In the genomic region with DNA sequence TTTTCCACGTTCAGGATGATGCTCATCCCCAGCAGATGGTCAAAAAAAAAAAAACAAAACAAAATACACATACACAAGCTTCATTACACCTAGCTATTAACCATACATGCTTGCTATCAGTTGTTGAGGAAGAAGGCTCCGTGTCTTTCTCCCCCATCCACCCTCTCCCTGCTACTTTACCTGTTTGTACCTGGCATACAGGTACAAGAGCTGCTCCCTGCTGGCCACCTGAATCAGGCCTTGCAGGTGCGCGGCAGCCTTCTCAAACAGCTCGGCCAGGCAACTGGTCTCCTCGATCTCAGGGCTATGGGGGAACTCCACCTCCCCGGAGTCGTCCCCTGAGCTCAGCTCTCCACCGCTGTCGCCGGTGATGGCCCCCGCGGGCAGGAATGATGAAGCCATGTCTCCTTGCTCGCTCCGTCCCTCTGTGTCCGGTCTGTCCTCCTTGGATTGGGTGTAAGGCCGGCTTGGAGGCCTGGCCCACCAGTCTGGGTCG, we compare ENCODE assay signal across 8 cellular contexts. TPM values are rescaled to one million over a fixed set of nuclear protein-coding genes. Genes with fewer than 3 reads are reported as not detected.
DNase-seq lines count a peak whose midpoint lies in the region; ATAC-seq, FAIRE-seq and TF ChIP-seq lines count a peak whose summit lies in the region.

No MANE protein-coding gene starts in this region.

- intact Hi-C loops in esophagus squamous epithelium (cut with DNase I) = no loop called here

- no peak for TF ChIP-seq POLR2A in esophagus squamous epithelium (IDR thresholded peaks at IDR 0.05)

- DNase-seq in HL-60 (ENCODE audit: low read depth in 1 of 2, low spot score in 1 of 2) (no peak), SJSA1 (ENCODE audit: low read depth in 1 of 2, low spot score in 2 of 2) (no peak), esophagus squamous epithelium (lab: John Stamatoyannopoulos, UW) (no peak), mesenteric fat pad (ENCODE audit: low spot score) (no peak), RCC 7860 (ENCODE audit: low spot score) (no peak)

- no peak for TF ChIP-seq CTCF in HL-60 (IDR thresholded peaks at IDR 0.05; ENCODE audit: insufficient read depth, low read length)
- peak in 1 of 6 experiments; percentile 7 for TF ChIP-seq CTCF in esophagus squamous epithelium (IDR thresholded peaks at IDR 0.05)

- H3K36me3 ChIP-seq in SJSA1 = peaks cover 31% of the 10 kb centered on the region
- H3K36me3 ChIP-seq in esophagus squamous epithelium = peaks cover 0 to 4% (median 0%) of the 10 kb centered on the region in 3 donors
- H3K36me3 ChIP-seq in rectal smooth muscle tissue (ENCODE audit: control insufficient read depth, insufficient read depth, low read length) = no peaks in the 10 kb centered on the region

- 0 to 1% methylated on average over 6 to 8 of the region's 18 CpGs for WGBS in esophagus squamous epithelium, 2 donors

- H3K9me3 ChIP-seq in SJSA1 (replicated peaks) (no peaks in the 10 kb centered on the region), esophagus squamous epithelium (no peaks in the 10 kb centered on the region)

- H3K9ac ChIP-seq in rectal smooth muscle tissue (ENCODE audit: low read length) = peak overlapping the region; percentile 21

- no peak for FAIRE-seq in RCC 7860 (lab: Jason Lieb, UNC)

- no peaks in the 10 kb centered on the region for H3K27me3 ChIP-seq in HL-60 (ENCODE audit: insufficient read depth, poor library complexity, severe bottlenecking)
- no peaks in the 10 kb centered on the region for H3K27me3 ChIP-seq in SJSA1 (replicated peaks)
- no peaks in the 10 kb centered on the region for H3K27me3 ChIP-seq in esophagus squamous epithelium
- H3K27me3 ChIP-seq in rectal smooth muscle tissue (ENCODE audit: control insufficient read depth, insufficient read depth, low read length) = no peaks in the 10 kb centered on the region

- peaks cover 41% of the 10 kb centered on the region for H3K4me1 ChIP-seq in SJSA1 (replicated peaks)
- peaks cover 0 to 37% (median 18%) of the 10 kb centered on the region in 3 donors for H3K4me1 ChIP-seq in esophagus squamous epithelium
- H3K4me1 ChIP-seq in rectal smooth muscle tissue (ENCODE audit: control insufficient read depth, insufficient read depth, low read length) = peaks cover 9% of the 10 kb centered on the region

- H3K4me3 ChIP-seq in GM08714 (ENCODE audit: low read length) (peak overlapping the region; percentile 90), HL-60 (replicated peaks; ENCODE audit: insufficient read depth, low read length) (peak overlapping the region; percentile 86), SJSA1 (peak overlapping the region; percentile 84), esophagus squamous epithelium (peak overlapping the region; percentile 74 to 95 (median 86)), rectal smooth muscle tissue (ENCODE audit: low read length) (peak overlapping the region; percentile 78)

- ATAC-seq in GM21360 (IDR thresholded peaks at IDR 0.05; ENCODE audit: unreplicated experiment) = peak; percentile 24

- H3K27ac ChIP-seq in HL-60 (replicated peaks) (peak overlapping the region; percentile 97), SJSA1 (peak overlapping the region; percentile 95), esophagus squamous epithelium (peak overlapping the region; percentile 93 to 95 (median 94)), rectal smooth muscle tissue (ENCODE audit: low read depth, low read length) (peak overlapping the region; percentile 90)

RNA-seq across cellular contexts. Expression of a gene that starts 0.5 kb away (rescaled TPM):
- total RNA-seq in SJSA1 (2014; rRNA removed; shearing (Covaris generic)) = 71.7 and 75.3 TPM in 2 replicates
- 10 to 100 TPM; 26.6 to 51.3 (median 34.4) TPM for total RNA-seq in esophagus squamous epithelium
- 33.2 TPM for total RNA-seq in mesenteric fat pad

RNA-seq across cellular contexts. Expression of a gene that starts 56.9 kb away (rescaled TPM):
- total RNA-seq in SJSA1 (2014; rRNA removed; shearing (Covaris generic)) = not detected in 2 replicates
- total RNA-seq in esophagus squamous epithelium (not detected), mesenteric fat pad (not detected)
